Comparison of ENCODE assay signal across 18 cellular contexts in genomic region chr21:45091540-45092322, GRCh38. TPM values are rescaled to one million over a fixed set of nuclear protein-coding genes. Genes with fewer than 3 reads are reported as not detected.
DNase-seq lines count a peak whose midpoint lies in the region; ATAC-seq and TF ChIP-seq lines count a peak whose summit lies in the region.
"Had no signal": no experiment of that assay in that cellular context is flagged by ENCODE, and none has a peak within 500 bp of the region (broad histone marks: within the 10 kb centered on the region; RNA-seq: fewer than 3 reads in every experiment).

No MANE protein-coding gene starts in this region.

- H3K4me3 Mint-ChIP-seq in natural killer cell treated with Interleukin-12 subunit alpha and Interleukin-12 subunit beta and Interleukin-15 and Interleukin-18, amount 100 ng/mL, for 72 hours, result no peak overlapping the region
- H3K4me3 Mint-ChIP-seq in Caco-2 (ENCODE audit: unreplicated experiment), result no peak overlapping the region
- H3K4me3 Mint-ChIP-seq: activated naive CD4-positive, alpha-beta T cell treated with anti-CD3 and anti-CD28 coated beads, Interleukin-2, amount 10 ng/mL, durations not matched to agents 7 days and 5 days; CD4-positive, alpha-beta T cell had no signal

- H3K27ac ChIP-seq in HEK293 (ENCODE audit: extremely low read depth, low read depth, low read length) (no peak overlapping the region), gastrocnemius medialis (peak overlapping the region in 3 of 4 donors; percentile 67 to 70 (median 68))

- intact Hi-C loops in gastrocnemius medialis (cut with DNase I; ENCODE audit: low total_unique reads) (no loop called here), Caco-2 (cut with micrococcal nuclease; ENCODE audit: unreplicated experiment) (no loop called here)

- H3K4me1 Mint-ChIP-seq in natural killer cell treated with Interleukin-12 subunit alpha and Interleukin-12 subunit beta and Interleukin-15 and Interleukin-18, amount 100 ng/mL, for 72 hours (ENCODE audit: low read depth in 2 of 2), result peaks cover 35 to 40% of the 10 kb centered on the region in 2 donors
- no peaks in the 10 kb centered on the region for H3K4me1 Mint-ChIP-seq in Caco-2 (ENCODE audit: low read depth, unreplicated experiment)

- CTCF ChIA-PET in HEK293 (lab: Yijun Ruan, JAX) (interaction anchor here (0.7 to 4.8 kb wide), 6 partner anchors 11 to 481 kb away, joined by 3 to 26 read pairs (median 4); no protein-coding TSS in a partner anchor), Caco-2 (lab: Charles Lee) (no interaction called here)

- POLR2A ChIA-PET in HEK293 (lab: Yijun Ruan, JAX) (no interaction called here), Caco-2 (lab: Charles Lee) (no interaction called here)

- H3K36me3 ChIP-seq in HEK293 (ENCODE audit: control insufficient read depth in 2 of 2, insufficient read depth in 1 of 2, low read length in 2 of 2), result no peaks in the 10 kb centered on the region
- no peaks in the 10 kb centered on the region for H3K36me3 ChIP-seq in gastrocnemius medialis
- no peaks in the 10 kb centered on the region for H3K36me3 ChIP-seq in Caco-2 (ENCODE audit: control insufficient read depth, insufficient read depth, low read length)
- H3K36me3 ChIP-seq: HAP-1 had no signal

- no peaks in the 10 kb centered on the region for H3K27me3 Mint-ChIP-seq in natural killer cell treated with Interleukin-12 subunit alpha and Interleukin-12 subunit beta and Interleukin-15 and Interleukin-18, amount 100 ng/mL, for 72 hours
- H3K27me3 Mint-ChIP-seq in Caco-2 (ENCODE audit: insufficient read depth, unreplicated experiment), result no peaks in the 10 kb centered on the region
- H3K27me3 Mint-ChIP-seq: activated naive CD4-positive, alpha-beta T cell treated with anti-CD3 and anti-CD28 coated beads, Interleukin-2, amount 10 ng/mL, durations not matched to agents 7 days and 5 days; CD4-positive, alpha-beta T cell; naive thymus-derived CD4-positive, alpha-beta T cell had no signal

- H3K36me3 Mint-ChIP-seq in natural killer cell treated with Interleukin-12 subunit alpha and Interleukin-12 subunit beta and Interleukin-15 and Interleukin-18, amount 100 ng/mL, for 72 hours, result no peaks in the 10 kb centered on the region
- peaks cover 6% of the 10 kb centered on the region for H3K36me3 Mint-ChIP-seq in Caco-2 (ENCODE audit: insufficient read depth, unreplicated experiment)

- no peak overlapping the region for H3K4me3 ChIP-seq in HEK293 (ENCODE audit: low read depth, low read length)
- no peak overlapping the region for H3K4me3 ChIP-seq in gastrocnemius medialis
- H3K4me3 ChIP-seq in Caco-2 (ENCODE audit: low read depth, low read length), result no peak overlapping the region
- H3K4me3 ChIP-seq: GM12878, HAP-1 had no signal

- no TSS peak for BruUV-seq in Caco-2 (replicated peaks; lab: Mats Ljungman, UMichigan)

- no peak for ATAC-seq in gastrocnemius medialis
- no peak for ATAC-seq in natural killer cell treated with Interleukin-12 subunit alpha and Interleukin-12 subunit beta and Interleukin-15 and Interleukin-18, amount 100 ng/mL, for 72 hours
- ATAC-seq in GM21447 (IDR thresholded peaks at IDR 0.05; ENCODE audit: unreplicated experiment), result no peak
- ATAC-seq: GM12878; left lobe of liver; naive thymus-derived CD4-positive, alpha-beta T cell had no signal

- TF ChIP-seq POLR2A in gastrocnemius medialis (IDR thresholded peaks at IDR 0.05), result no peak

- peak; percentile 85 for DNase-seq in DMS 273 (lab: John Stamatoyannopoulos, UW; ENCODE audit: unreplicated experiment)
- DNase-seq in astrocyte of the hippocampus (ENCODE audit: low read depth, low spot score), result peak; percentile 14
- no peak for DNase-seq in gastrocnemius medialis
- no peak for DNase-seq in natural killer cell treated with Interleukin-12 subunit alpha and Interleukin-12 subunit beta and Interleukin-15 and Interleukin-18, amount 100 ng/mL, for 72 hours (ENCODE audit: low spot score)
- DNase-seq in Caco-2, result no peak
- no peak for DNase-seq in kidney tubule cell (ENCODE audit: low spot score)
- DNase-seq: activated CD4-positive, alpha-beta T cell treated with anti-CD3 and anti-CD28 coated beads for 4 hours; activated CD8-positive, alpha-beta memory T cell treated with anti-CD3 and anti-CD28 coated beads, Interleukin-2, amount 50 U/mL, for 48 hours; activated naive CD4-positive, alpha-beta T cell treated with anti-CD3 and anti-CD28 coated beads, Interleukin-2, amount 10 ng/mL, durations not matched to agents 7 days and 5 days; CD4-positive, alpha-beta T cell; naive thymus-derived CD4-positive, alpha-beta T cell; NCI-H2107; stimulated activated CD4-positive, alpha-beta T cell treated with anti-CD3 and anti-CD28 coated beads, Interleukin-2, amount 100 ng/mL, for 24 hours had no signal

- no peaks in the 10 kb centered on the region for H3K9me3 Mint-ChIP-seq in natural killer cell treated with Interleukin-12 subunit alpha and Interleukin-12 subunit beta and Interleukin-15 and Interleukin-18, amount 100 ng/mL, for 72 hours
- no peaks in the 10 kb centered on the region for H3K9me3 Mint-ChIP-seq in Caco-2 (ENCODE audit: unreplicated experiment)
- H3K9me3 Mint-ChIP-seq: activated naive CD4-positive, alpha-beta T cell treated with anti-CD3 and anti-CD28 coated beads, Interleukin-2, amount 10 ng/mL, durations not matched to agents 7 days and 5 days; CD4-positive, alpha-beta T cell; naive thymus-derived CD4-positive, alpha-beta T cell had no signal

- no peak for TF ChIP-seq CTCF in HEK293 (tag by site-specific recombination; IDR thresholded peaks at IDR 0.05)
- no peak for TF ChIP-seq CTCF in gastrocnemius medialis (IDR thresholded peaks at IDR 0.05 in 4 of 5, conservative IDR thresholded peaks at IDR 0.05 in 1 of 5)
- TF ChIP-seq CTCF in Caco-2 (IDR thresholded peaks at IDR 0.05; ENCODE audit: insufficient read depth in 1 of 2, low read depth in 1 of 2, low read length in 1 of 2, severe bottlenecking in 1 of 2, unreplicated experiment in 1 of 2), result no peak

- H3K27ac Mint-ChIP-seq in natural killer cell treated with Interleukin-12 subunit alpha and Interleukin-12 subunit beta and Interleukin-15 and Interleukin-18, amount 100 ng/mL, for 72 hours, result no peak overlapping the region
- H3K27ac Mint-ChIP-seq in Caco-2 (ENCODE audit: unreplicated experiment), result no peak overlapping the region
- H3K27ac Mint-ChIP-seq: activated naive CD4-positive, alpha-beta T cell treated with anti-CD3 and anti-CD28 coated beads, Interleukin-2, amount 10 ng/mL, durations not matched to agents 7 days and 5 days had no signal

- H3K27me3 ChIP-seq in gastrocnemius medialis (no peaks in the 10 kb centered on the region), Caco-2 (replicated peaks; ENCODE audit: control insufficient read depth, insufficient read depth, low read length) (no peaks in the 10 kb centered on the region)

- H3K4me1 ChIP-seq in HEK293 (ENCODE audit: control insufficient read depth, insufficient read depth, low read length) (no peaks in the 10 kb centered on the region; the same call in 1 of the 2 replicates), gastrocnemius medialis (peaks cover 24 to 44% of the 10 kb centered on the region in 2 donors), Caco-2 (no peaks in the 10 kb centered on the region)
- H3K4me1 ChIP-seq: HAP-1 had no signal

- in situ Hi-C loops in gastrocnemius medialis (cut with MboI; ENCODE audit: low sequenced_read_pairs in 4 of 4), result no loop called here

- H3K9me3 ChIP-seq in HEK293 (ENCODE audit: control insufficient read depth, insufficient read depth, low read depth, low read length) (no peaks in the 10 kb centered on the region), gastrocnemius medialis (no peaks in the 10 kb centered on the region), Caco-2 (no peaks in the 10 kb centered on the region)
- H3K9me3 ChIP-seq: HAP-1 had no signal

TF ChIP-seq in HEK293, 187 proteins besides CTCF, POLR2A, EP300 and RAD21 (continues in another document):
- TF ChIP-seq ZFP41 (tag by site-specific recombination; IDR thresholded peaks at IDR 0.05; ENCODE audit: borderline replicate concordance) (no peak), ZNF157 (tag by site-specific recombination; IDR thresholded peaks at IDR 0.05) (no peak), IKZF3 (tag by site-specific recombination; IDR thresholded peaks at IDR 0.05) (0 out of 2 replicates have a peak, but pooled peaks have one; percentile 15), ZNF747 (tag by site-specific recombination; IDR thresholded peaks at IDR 0.05) (no peak), SP3 (tag by site-specific recombination; IDR thresholded peaks at IDR 0.05) (no peak), ZNF510 (tag by site-specific recombination; IDR thresholded peaks at IDR 0.05; ENCODE audit: insufficient replicate concordance) (no peak), ZNF610 (tag by site-specific recombination; IDR thresholded peaks at IDR 0.05; ENCODE audit: borderline replicate concordance) (no peak), ZNF202 (tag by site-specific recombination; IDR thresholded peaks at IDR 0.05; ENCODE audit: borderline replicate concordance) (no peak), ZIC2 (tag by site-specific recombination; IDR thresholded peaks at IDR 0.05) (peak; percentile 84), ZNF776 (tag by site-specific recombination; IDR thresholded peaks at IDR 0.05; ENCODE audit: borderline replicate concordance) (no peak), RBAK (tag by site-specific recombination; IDR thresholded peaks at IDR 0.05) (no peak), ZNF19 (tag by site-specific recombination; IDR thresholded peaks at IDR 0.05; ENCODE audit: low read depth) (no peak), ZFHX2 (tag by site-specific recombination; conservative IDR thresholded peaks at IDR 0.05) (peak; percentile 75), ZNF677 (tag by site-specific recombination; IDR thresholded peaks at IDR 0.05) (no peak), EGR2 (tag by site-specific recombination; IDR thresholded peaks at IDR 0.05; ENCODE audit: low read depth) (peak; percentile 80)
- TF ChIP-seq, protein P1, sequence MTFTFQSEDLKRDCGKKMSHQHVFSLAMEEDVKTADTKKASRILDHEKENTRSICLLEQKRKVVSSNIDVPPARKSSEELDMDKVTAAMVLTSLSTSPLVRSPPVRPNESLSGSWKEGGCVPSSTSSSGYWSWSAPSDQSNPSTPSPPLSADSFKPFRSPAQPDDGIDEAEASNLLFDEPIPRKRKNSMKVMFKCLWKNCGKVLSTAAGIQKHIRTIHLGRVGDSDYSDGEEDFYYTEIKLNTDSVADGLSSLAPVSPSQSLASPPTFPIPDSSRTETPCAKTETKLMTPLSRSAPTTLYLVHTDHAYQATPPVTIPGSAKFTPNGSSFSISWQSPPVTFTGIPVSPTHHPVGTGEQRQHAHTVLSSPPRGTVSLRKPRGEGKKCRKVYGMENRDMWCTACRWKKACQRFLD (tag by site-specific recombination; IDR thresholded peaks at IDR 0.05), result no peak
- TF ChIP-seq, protein P2, sequence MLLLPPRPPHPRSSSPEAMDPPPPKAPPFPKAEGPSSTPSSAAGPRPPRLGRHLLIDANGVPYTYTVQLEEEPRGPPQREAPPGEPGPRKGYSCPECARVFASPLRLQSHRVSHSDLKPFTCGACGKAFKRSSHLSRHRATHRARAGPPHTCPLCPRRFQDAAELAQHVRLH (tag by site-specific recombination; IDR thresholded peaks at IDR 0.05), result no peak

RNA-seq across cellular contexts. Expression of gene ADARB1, which starts 17.4 kb away (rescaled TPM):
- total RNA-seq in gastrocnemius medialis, result 10 to 100 TPM in 1 of 4 donors, 1 to 10 TPM in 3; 5.9 to 11.5 (median 6.9) TPM
- 10 to 100 TPM; 28.7 to 38.5 TPM for total RNA-seq in natural killer cell treated with Interleukin-12 subunit alpha and Interleukin-12 subunit beta and Interleukin-15 and Interleukin-18, amount 100 ng/mL, for 72 hours
- 25.4 and 25.8 TPM in 2 replicates for total RNA-seq in Caco-2 (2022)

Comparison
In these comparisons a context has a peak if more than half of its experiments do, and no peak if none do; other contexts are left out.
1. DNase-seq: peak in DMS 273 (single experiment) and astrocyte of the hippocampus (single experiment); none in gastrocnemius medialis (0 of 2), natural killer cell treated with Interleukin-12 subunit alpha and Interleukin-12 subunit beta and Interleukin-15 and Interleukin-18, amount 100 ng/mL, for 72 hours (single experiment), Caco-2 (0 of 2) and kidney tubule cell (single experiment).